In the genomic region with DNA sequence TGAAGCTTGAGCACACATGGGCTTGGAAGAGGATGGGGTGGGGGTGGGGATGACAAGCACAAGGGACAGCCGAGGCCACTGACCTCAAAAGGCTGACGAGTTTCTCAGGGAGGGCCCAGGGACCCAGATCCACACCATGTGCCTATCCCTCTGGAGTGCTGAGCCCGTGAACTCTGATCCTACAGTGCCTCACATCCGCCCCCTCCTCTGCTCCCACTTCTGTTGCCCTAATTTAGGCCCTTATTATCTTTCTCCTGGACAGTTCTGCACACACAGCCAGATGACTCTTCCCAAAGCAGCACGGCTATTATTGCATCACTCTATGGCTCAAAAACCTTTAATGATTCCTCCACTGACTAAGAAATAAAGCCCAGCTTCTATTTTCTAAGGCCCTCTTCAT, we compare ENCODE assay signal across 19 cellular contexts. TPM values are rescaled to one million over a fixed set of nuclear protein-coding genes. Genes with fewer than 3 reads are reported as not detected.
DNase-seq lines count a peak whose midpoint lies in the region; ATAC-seq and TF ChIP-seq lines count a peak whose summit lies in the region.
"Had no signal": no experiment of that assay in that cellular context is flagged by ENCODE, and none has a peak within 500 bp of the region (broad histone marks: within the 10 kb centered on the region; RNA-seq: fewer than 3 reads in every experiment).

No MANE protein-coding gene starts in this region.

- H3K4me1 ChIP-seq in left lung (peaks cover 0 to 36% of the 10 kb centered on the region in 2 donors), mesendoderm (ENCODE audit: control insufficient read depth, low read depth, low read length) (no peaks in the 10 kb centered on the region)
- H3K4me1 ChIP-seq: BE2C, colonic mucosa had no signal

- no peaks in the 10 kb centered on the region for H3K79me1 ChIP-seq in mesendoderm (ENCODE audit: low read length)

- H3K36me3 ChIP-seq in left lung: no peaks in the 10 kb centered on the region
- no peaks in the 10 kb centered on the region for H3K36me3 ChIP-seq in mesendoderm (ENCODE audit: control insufficient read depth, insufficient read depth, low read length)
- H3K36me3 ChIP-seq: BE2C, colonic mucosa had no signal

- H3K27ac ChIP-seq in caudate nucleus (ENCODE audit: low read depth, low read length) (peak overlapping the region; percentile 61), left lung (no peak overlapping the region), mesendoderm (ENCODE audit: low read depth, low read length) (no peak overlapping the region)
- H3K27ac ChIP-seq: colonic mucosa, HL-60, KMS-11 had no signal

- no peaks in the 10 kb centered on the region for H3K9me3 ChIP-seq in left lung
- H3K9me3 ChIP-seq: BE2C, colonic mucosa had no signal

- H3K36me3 Mint-ChIP-seq in stimulated activated memory B cell treated with anti-CD40 and anti-IgM and Interleukin-4, amounts not matched to agents 10 μg/mL and 1 μg/mL and 100 μg/mL, for 72 hours: peaks cover 40% of the 10 kb centered on the region

- no peaks in the 10 kb centered on the region for H3K9me3 Mint-ChIP-seq in stimulated activated memory B cell treated with anti-CD40 and anti-IgM and Interleukin-4, amounts not matched to agents 10 μg/mL and 1 μg/mL and 100 μg/mL, for 72 hours
- H3K9me3 Mint-ChIP-seq: stimulated activated naive CD8-positive, alpha-beta T cell treated with anti-CD3 and anti-CD28 coated beads, Interleukin-15, amount 100 ng/mL, for 72 hours had no signal

- H3K27me3 Mint-ChIP-seq in stimulated activated memory B cell treated with anti-CD40 and anti-IgM and Interleukin-4, amounts not matched to agents 10 μg/mL and 1 μg/mL and 100 μg/mL, for 72 hours: no peaks in the 10 kb centered on the region
- H3K27me3 Mint-ChIP-seq: activated CD4-positive, alpha-beta T cell treated with anti-CD3 and anti-CD28 coated beads, Interleukin-2, amount 10 ng/mL, durations not matched to agents 7 days and 5 days had no signal

- H2BK15ac ChIP-seq in mesendoderm (replicated peaks; ENCODE audit: low read depth): no peak overlapping the region

- no peak overlapping the region for H3K9ac ChIP-seq in mesendoderm (ENCODE audit: low read length)
- H3K9ac ChIP-seq: KMS-11 had no signal

- no peak overlapping the region for H4K8ac ChIP-seq in mesendoderm (ENCODE audit: low read depth, low read length)

- intact Hi-C loops in left lung (cut with DNase I): no loop called here

- peak overlapping the region; percentile 41 for H3K27ac Mint-ChIP-seq in stimulated activated memory B cell treated with anti-CD40 and anti-IgM and Interleukin-4, amounts not matched to agents 10 μg/mL and 1 μg/mL and 100 μg/mL, for 72 hours
- H3K27ac Mint-ChIP-seq: activated CD4-positive, alpha-beta T cell treated with anti-CD3 and anti-CD28 coated beads, Interleukin-2, amount 10 ng/mL, durations not matched to agents 7 days and 5 days; progenitor cell of endocrine pancreas; stimulated activated naive CD8-positive, alpha-beta T cell treated with anti-CD3 and anti-CD28 coated beads, Interleukin-15, amount 100 ng/mL, for 72 hours had no signal

- H3K18ac ChIP-seq in mesendoderm (ENCODE audit: low read length): no peak overlapping the region

- no peak overlapping the region for H3K4ac ChIP-seq in mesendoderm (ENCODE audit: low read depth, low read length)

- no peak for TF ChIP-seq CTCF in left lung (IDR thresholded peaks at IDR 0.05)

- no peak overlapping the region for H3K56ac ChIP-seq in mesendoderm (ENCODE audit: low read length)

- H3K4me2 ChIP-seq in mesendoderm (ENCODE audit: low read length): no peak overlapping the region
- H3K4me2 ChIP-seq: KMS-11 had no signal

- DNase-seq in LHCN-M2 (ENCODE audit: low read depth) (peak; percentile 24), caudate nucleus (lab: John Stamatoyannopoulos, UW) (no peak), left lung (no peak), mesendoderm (no peak)
- DNase-seq in activated CD4-positive, alpha-beta T cell treated with anti-CD3 and anti-CD28 coated beads, Interleukin-2, amount 50 U/mL, for 48 hours: no peak
- no peak for DNase-seq in stimulated activated naive CD4-positive, alpha-beta T cell (lab: John Stamatoyannopoulos, UW)
- DNase-seq: activated CD4-positive, alpha-beta T cell treated with anti-CD3 and anti-CD28 coated beads, Interleukin-2, amount 10 ng/mL, durations not matched to agents 7 days and 5 days; activated T-cell treated with anti-CD3 and anti-CD28 coated beads, Interleukin-2, amount 50 U/mL, for 48 hours; BE2C; colonic mucosa; kidney glomerular epithelial cell; NCI-H1436 treated with DMSO at 0.1 percent for 48 hours; stimulated activated naive CD8-positive, alpha-beta T cell treated with anti-CD3 and anti-CD28 coated beads, Interleukin-15, amount 100 ng/mL, for 72 hours had no signal

- no peak overlapping the region for H2AK5ac ChIP-seq in mesendoderm (ENCODE audit: low read length)

- H3K23ac ChIP-seq in mesendoderm (ENCODE audit: low read length): no peak overlapping the region

- ATAC-seq in left lung: peak; percentile 50
- ATAC-seq in stimulated activated memory B cell treated with anti-CD40 and anti-IgM and Interleukin-4, amounts not matched to agents 10 μg/mL and 1 μg/mL and 100 μg/mL, for 72 hours: no peak
- no peak for ATAC-seq in HG03521 (IDR thresholded peaks at IDR 0.05; ENCODE audit: unreplicated experiment)
- ATAC-seq: SK-N-SH treated with all-trans-retinoic acid at 6 μM for 48 hours; stimulated activated naive CD8-positive, alpha-beta T cell treated with anti-CD3 and anti-CD28 coated beads, Interleukin-15, amount 100 ng/mL, for 72 hours had no signal

- H3K4me3 ChIP-seq in left lung (no peak overlapping the region), mesendoderm (ENCODE audit: low read length) (no peak overlapping the region)
- H3K4me3 ChIP-seq: colonic mucosa had no signal

- WGBS in mesendoderm (ENCODE audit: extremely low coverage, insufficient coverage, low lambda C conversion rate): no CpG with 5 or more reads among the region's 5 CpGs

- H4K5ac ChIP-seq in mesendoderm (ENCODE audit: low read length): no peak overlapping the region

- no peaks in the 10 kb centered on the region for H3K79me2 ChIP-seq in mesendoderm (ENCODE audit: control insufficient read depth, insufficient read depth, low read length)

- no peak overlapping the region for H3K4me3 Mint-ChIP-seq in stimulated activated memory B cell treated with anti-CD40 and anti-IgM and Interleukin-4, amounts not matched to agents 10 μg/mL and 1 μg/mL and 100 μg/mL, for 72 hours
- H3K4me3 Mint-ChIP-seq: activated CD4-positive, alpha-beta T cell treated with anti-CD3 and anti-CD28 coated beads, Interleukin-2, amount 10 ng/mL, durations not matched to agents 7 days and 5 days; stimulated activated naive CD8-positive, alpha-beta T cell treated with anti-CD3 and anti-CD28 coated beads, Interleukin-15, amount 100 ng/mL, for 72 hours had no signal

- no peak overlapping the region for H2BK5ac ChIP-seq in mesendoderm (ENCODE audit: low read length)

- H3K27me3 ChIP-seq in left lung: no peaks in the 10 kb centered on the region
- H3K27me3 ChIP-seq in mesendoderm (ENCODE audit: insufficient read depth, low read length, poor library complexity): no peaks in the 10 kb centered on the region
- H3K27me3 ChIP-seq: BE2C, colonic mucosa had no signal

- H3K4me1 Mint-ChIP-seq in stimulated activated memory B cell treated with anti-CD40 and anti-IgM and Interleukin-4, amounts not matched to agents 10 μg/mL and 1 μg/mL and 100 μg/mL, for 72 hours: peaks cover 87% of the 10 kb centered on the region

- no peak overlapping the region for H2BK120ac ChIP-seq in mesendoderm (ENCODE audit: low read depth, low read length)

RNA-seq across cellular contexts. Expression of a gene that starts 24.8 kb away (rescaled TPM):
- total RNA-seq in LHCN-M2 (2014; rRNA removed) (3.5 and 4.5 TPM in 2 replicates), left lung (10 to 100 TPM; 20.3 to 21.3 TPM)
- 2.0 TPM for polyA plus RNA-seq in LHCN-M2 (2012)
- polyA plus RNA-seq in mesendoderm (2013, experiment 1 of 2): 1.4 TPM
- 1.4 TPM for polyA plus RNA-seq in mesendoderm (2013, experiment 2 of 2)
